Comparison of ENCODE assay signal across 8 cellular contexts in genomic region chr19:3359850-3360493, GRCh38. TPM values are rescaled to one million over a fixed set of nuclear protein-coding genes. Genes with fewer than 3 reads are reported as not detected.
DNase-seq lines count a peak whose midpoint lies in the region; ATAC-seq, FAIRE-seq and TF ChIP-seq lines count a peak whose summit lies in the region.

No MANE protein-coding gene starts in this region.

- peak; percentile 77 for DNase-seq in D341Med (ENCODE audit: low spot score)
- DNase-seq in activated CD4-positive, alpha-beta T cell treated with anti-CD3 and anti-CD28 coated beads, Interleukin-2, amount 50 U/mL, for 48 hours: peak; percentile 39 to 46
- DNase-seq in fibroblast of peridontal ligament (ENCODE audit: extremely low read depth): peak; percentile 16
- DNase-seq in pancreas: peak in 1 of 6 donors; percentile 80
- no peak for DNase-seq in NCI-H146 (lab: John Stamatoyannopoulos, UW)
- no peak for DNase-seq in activated CD4-positive, CD25-positive, alpha-beta regulatory T cell treated with anti-CD3 and anti-CD28 coated beads, Interleukin-2, amount 50 U/mL, for 72 hours
- DNase-seq in retina: no peak

- peak overlapping the region; percentile 61 to 99 (median 82) for H3K4me3 ChIP-seq in pancreas

- no peaks in the 10 kb centered on the region for H3K9me3 ChIP-seq in pancreas

- no peaks in the 10 kb centered on the region for H3K36me3 ChIP-seq in pancreas

- no peak for TF ChIP-seq CTCF in pancreas (IDR thresholded peaks at IDR 0.05)

- WGBS in pancreas, 2 donors: 1% methylated on average over 30 to 101 of the region's 101 CpGs

- intact Hi-C loops in pancreas (cut with DNase I): no loop called here

- ATAC-seq in HG02678 (IDR thresholded peaks at IDR 0.05; ENCODE audit: unreplicated experiment) (peak; percentile 18), pancreas (peak in 1 of 4 donors; percentile 8)

- H3K27ac ChIP-seq in pancreas: peak overlapping the region; percentile 81 to 99 (median 98)

- peaks cover 0 to 13% (median 0%) of the 10 kb centered on the region in 3 donors for H3K4me1 ChIP-seq in pancreas

- no peaks in the 10 kb centered on the region for H3K27me3 ChIP-seq in pancreas

- FAIRE-seq in pancreas (lab: Jason Lieb, UNC): no peak

RNA-seq across cellular contexts. Expression of gene NFIC, which starts 6.4 kb away (rescaled TPM):
- 100 to 1,000 TPM; 106 to 203 (median 127) TPM for total RNA-seq in pancreas
- polyA plus RNA-seq in pancreas: 10 to 100 TPM; 21.3 to 74.9 TPM

Comparison
In these comparisons a context has a peak if more than half of its experiments do, and no peak if none do; other contexts are left out.
1. DNase-seq: peak in D341Med (single experiment), activated CD4-positive, alpha-beta T cell treated with anti-CD3 and anti-CD28 coated beads, Interleukin-2, amount 50 U/mL, for 48 hours (2 of 2) and fibroblast of peridontal ligament (single experiment); none in NCI-H146 (single experiment), activated CD4-positive, CD25-positive, alpha-beta regulatory T cell treated with anti-CD3 and anti-CD28 coated beads, Interleukin-2, amount 50 U/mL, for 72 hours (single experiment) and retina (single experiment).